ENCODE assay signal across 1 cellular context in the genomic region with DNA sequence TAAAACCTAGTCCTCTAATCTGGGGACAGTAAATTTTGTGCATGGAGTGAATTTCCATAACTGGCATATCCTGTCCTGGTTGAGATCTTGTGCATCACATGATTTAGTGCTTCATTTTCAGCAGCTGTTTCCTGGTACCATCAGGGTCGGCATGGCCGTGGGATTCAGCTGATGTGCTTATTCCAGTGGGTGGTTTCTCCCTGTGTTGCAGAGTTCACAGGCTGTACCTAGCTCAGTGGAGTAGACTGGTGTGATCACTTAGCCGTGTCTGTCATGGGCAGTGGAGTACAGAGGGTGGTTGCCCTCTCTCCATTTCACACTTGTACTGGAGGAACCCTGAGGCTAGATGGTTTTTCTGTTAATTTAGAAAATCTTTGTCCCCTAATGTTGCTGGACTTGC.
TF ChIP-seq lines count a peak whose summit lies in the region.

No MANE protein-coding gene starts in this region.

TF ChIP-seq in GM23338, 12 proteins besides CTCF, POLR2A, EP300 and RAD21 (continued from another document):
- TF ChIP-seq, protein P1, sequence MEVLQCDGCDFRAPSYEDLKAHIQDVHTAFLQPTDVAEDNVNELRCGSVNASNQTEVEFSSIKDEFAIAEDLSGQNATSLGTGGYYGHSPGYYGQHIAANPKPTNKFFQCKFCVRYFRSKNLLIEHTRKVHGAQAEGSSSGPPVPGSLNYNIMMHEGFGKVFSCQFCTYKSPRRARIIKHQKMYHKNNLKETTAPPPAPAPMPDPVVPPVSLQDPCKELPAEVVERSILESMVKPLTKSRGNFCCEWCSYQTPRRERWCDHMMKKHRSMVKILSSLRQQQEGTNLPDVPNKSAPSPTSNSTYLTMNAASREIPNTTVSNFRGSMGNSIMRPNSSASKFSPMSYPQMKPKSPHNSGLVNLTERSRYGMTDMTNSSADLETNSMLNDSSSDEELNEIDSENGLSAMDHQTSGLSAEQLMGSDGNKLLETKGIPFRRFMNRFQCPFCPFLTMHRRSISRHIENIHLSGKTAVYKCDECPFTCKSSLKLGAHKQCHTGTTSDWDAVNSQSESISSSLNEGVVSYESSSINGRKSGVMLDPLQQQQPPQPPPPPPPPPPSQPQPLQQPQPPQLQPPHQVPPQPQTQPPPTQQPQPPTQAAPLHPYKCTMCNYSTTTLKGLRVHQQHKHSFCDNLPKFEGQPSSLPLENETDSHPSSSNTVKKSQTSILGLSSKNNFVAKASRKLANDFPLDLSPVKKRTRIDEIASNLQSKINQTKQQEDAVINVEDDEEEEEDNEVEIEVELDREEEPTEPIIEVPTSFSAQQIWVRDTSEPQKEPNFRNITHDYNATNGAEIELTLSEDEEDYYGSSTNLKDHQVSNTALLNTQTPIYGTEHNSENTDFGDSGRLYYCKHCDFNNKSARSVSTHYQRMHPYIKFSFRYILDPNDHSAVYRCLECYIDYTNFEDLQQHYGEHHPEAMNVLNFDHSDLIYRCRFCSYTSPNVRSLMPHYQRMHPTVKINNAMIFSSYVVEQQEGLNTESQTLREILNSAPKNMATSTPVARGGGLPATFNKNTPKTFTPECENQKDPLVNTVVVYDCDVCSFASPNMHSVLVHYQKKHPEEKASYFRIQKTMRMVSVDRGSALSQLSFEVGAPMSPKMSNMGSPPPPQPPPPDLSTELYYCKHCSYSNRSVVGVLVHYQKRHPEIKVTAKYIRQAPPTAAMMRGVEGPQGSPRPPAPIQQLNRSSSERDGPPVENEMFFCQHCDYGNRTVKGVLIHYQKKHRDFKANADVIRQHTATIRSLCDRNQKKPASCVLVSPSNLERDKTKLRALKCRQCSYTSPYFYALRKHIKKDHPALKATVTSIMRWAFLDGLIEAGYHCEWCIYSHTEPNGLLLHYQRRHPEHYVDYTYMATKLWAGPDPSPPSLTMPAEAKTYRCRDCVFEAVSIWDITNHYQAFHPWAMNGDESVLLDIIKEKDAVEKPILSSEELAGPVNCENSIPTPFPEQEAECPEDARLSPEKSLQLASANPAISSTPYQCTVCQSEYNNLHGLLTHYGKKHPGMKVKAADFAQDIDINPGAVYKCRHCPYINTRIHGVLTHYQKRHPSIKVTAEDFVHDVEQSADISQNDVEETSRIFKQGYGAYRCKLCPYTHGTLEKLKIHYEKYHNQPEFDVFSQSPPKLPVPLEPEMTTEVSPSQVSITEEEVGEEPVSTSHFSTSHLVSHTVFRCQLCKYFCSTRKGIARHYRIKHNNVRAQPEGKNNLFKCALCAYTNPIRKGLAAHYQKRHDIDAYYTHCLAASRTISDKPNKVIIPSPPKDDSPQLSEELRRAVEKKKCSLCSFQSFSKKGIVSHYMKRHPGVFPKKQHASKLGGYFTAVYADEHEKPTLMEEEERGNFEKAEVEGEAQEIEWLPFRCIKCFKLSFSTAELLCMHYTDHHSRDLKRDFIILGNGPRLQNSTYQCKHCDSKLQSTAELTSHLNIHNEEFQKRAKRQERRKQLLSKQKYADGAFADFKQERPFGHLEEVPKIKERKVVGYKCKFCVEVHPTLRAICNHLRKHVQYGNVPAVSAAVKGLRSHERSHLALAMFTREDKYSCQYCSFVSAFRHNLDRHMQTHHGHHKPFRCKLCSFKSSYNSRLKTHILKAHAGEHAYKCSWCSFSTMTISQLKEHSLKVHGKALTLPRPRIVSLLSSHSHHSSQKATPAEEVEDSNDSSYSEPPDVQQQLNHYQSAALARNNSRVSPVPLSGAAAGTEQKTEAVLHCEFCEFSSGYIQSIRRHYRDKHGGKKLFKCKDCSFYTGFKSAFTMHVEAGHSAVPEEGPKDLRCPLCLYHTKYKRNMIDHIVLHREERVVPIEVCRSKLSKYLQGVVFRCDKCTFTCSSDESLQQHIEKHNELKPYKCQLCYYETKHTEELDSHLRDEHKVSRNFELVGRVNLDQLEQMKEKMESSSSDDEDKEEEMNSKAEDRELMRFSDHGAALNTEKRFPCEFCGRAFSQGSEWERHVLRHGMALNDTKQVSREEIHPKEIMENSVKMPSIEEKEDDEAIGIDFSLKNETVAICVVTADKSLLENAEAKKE (CRISPR knock-in tag; IDR thresholded peaks at IDR 0.05) = no peak
- TF ChIP-seq EZH2phosphoT487 (IDR thresholded peaks at IDR 0.05; ENCODE audit: unreplicated experiment) = no peak
- TF ChIP-seq, protein P2, sequence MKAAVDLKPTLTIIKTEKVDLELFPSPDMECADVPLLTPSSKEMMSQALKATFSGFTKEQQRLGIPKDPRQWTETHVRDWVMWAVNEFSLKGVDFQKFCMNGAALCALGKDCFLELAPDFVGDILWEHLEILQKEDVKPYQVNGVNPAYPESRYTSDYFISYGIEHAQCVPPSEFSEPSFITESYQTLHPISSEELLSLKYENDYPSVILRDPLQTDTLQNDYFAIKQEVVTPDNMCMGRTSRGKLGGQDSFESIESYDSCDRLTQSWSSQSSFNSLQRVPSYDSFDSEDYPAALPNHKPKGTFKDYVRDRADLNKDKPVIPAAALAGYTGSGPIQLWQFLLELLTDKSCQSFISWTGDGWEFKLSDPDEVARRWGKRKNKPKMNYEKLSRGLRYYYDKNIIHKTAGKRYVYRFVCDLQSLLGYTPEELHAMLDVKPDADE (IDR thresholded peaks at IDR 0.05) = no peak
